In genomic region chr9:107989099-107989498, GRCh38 we compare ENCODE assay signal across 15 cellular contexts.
"Had no signal": no experiment of that assay in that cellular context is flagged by ENCODE, and none has a peak within 500 bp of the region (broad histone marks: within the 10 kb centered on the region; RNA-seq: fewer than 3 reads in every experiment).

No MANE protein-coding gene starts in this region.

- DNase-seq: activated CD4-positive, CD25-positive, alpha-beta regulatory T cell treated with anti-CD3 and anti-CD28 coated beads, Interleukin-2, amount 50 U/mL, for 72 hours; activated naive CD4-positive, alpha-beta T cell treated with anti-CD3 and anti-CD28 coated beads, Interleukin-2, amount 50 U/mL, for 16 hours; activated T-cell treated with anti-CD3 and anti-CD28 coated beads for 4 hours; amygdala; effector CD8-positive, alpha-beta T cell; natural killer cell; posterior cingulate gyrus; retina; stimulated activated CD4-positive, alpha-beta T cell treated with anti-CD3 and anti-CD28 coated beads, Interleukin-4, amount 100 ng/mL, for 24 hours; stimulated activated naive CD4-positive, alpha-beta T cell; T-helper 9 cell had no signal

- H3K9me3 Mint-ChIP-seq: brain, memory B cell had no signal

- H3K36me3 Mint-ChIP-seq: brain, memory B cell, natural killer cell had no signal

- H3K27ac Mint-ChIP-seq: activated T-helper 2 cell treated with anti-CD3 and anti-CD28 coated beads, Interferon-gamma antibody, Interleukin-2, Interleukin-4, amounts not matched to agents 10 μg/mL and 5 μg/mL and 100 μg/mL, durations not matched to agents 14 hours and 24 hours and 36 hours; brain; memory B cell; natural killer cell had no signal

- H3K4me3 ChIP-seq: upper lobe of left lung had no signal

- H3K9me3 ChIP-seq: upper lobe of left lung had no signal

- H3K4me1 Mint-ChIP-seq: brain, memory B cell, natural killer cell had no signal

- ATAC-seq: natural killer cell had no signal

- H3K27me3 ChIP-seq: upper lobe of left lung had no signal

- H3K36me3 ChIP-seq: upper lobe of left lung had no signal

- H3K4me3 Mint-ChIP-seq: brain, memory B cell, natural killer cell had no signal
